27 cellular contexts compared by ENCODE assay signal in genomic region chr11:117502285-117502856, GRCh38.
DNase-seq lines count a peak whose midpoint lies in the region; ATAC-seq, FAIRE-seq and TF ChIP-seq lines count a peak whose summit lies in the region.
"Had no signal": no experiment of that assay in that cellular context is flagged by ENCODE, and none has a peak within 500 bp of the region (broad histone marks: within the 10 kb centered on the region; RNA-seq: fewer than 3 reads in every experiment).

No MANE protein-coding gene starts in this region.

- H3K27ac ChIP-seq in small intestine (ENCODE audit: low read depth in 1 of 2, low read length in 1 of 2) (no peak overlapping the region), tibial nerve (no peak overlapping the region)
- H3K27ac ChIP-seq: 22Rv1, BLaER1, PC-9, RWPE1 had no signal

- TF ChIP-seq EP300 in tibial nerve (IDR thresholded peaks at IDR 0.05): no peak

- H3K36me3 ChIP-seq in small intestine (ENCODE audit: control insufficient read depth in 2 of 2, insufficient read depth in 2 of 2, low read length in 2 of 2) (no peaks in the 10 kb centered on the region), tibial nerve (no peaks in the 10 kb centered on the region)
- H3K36me3 ChIP-seq: BLaER1 had no signal

- H3K4me1 Mint-ChIP-seq in brain: peaks cover 35% of the 10 kb centered on the region
- H3K4me1 Mint-ChIP-seq: CD4-positive, alpha-beta memory T cell had no signal

- H3K27me3 ChIP-seq in small intestine (ENCODE audit: control insufficient read depth in 2 of 2, insufficient read depth in 2 of 2, low read length in 2 of 2) (no peaks in the 10 kb centered on the region), tibial nerve (no peaks in the 10 kb centered on the region)
- H3K27me3 ChIP-seq: BLaER1 had no signal

- DNase-seq in DMS79 treated with DMSO at 0.1 percent for 48 hours (lab: John Stamatoyannopoulos, UW) (peak; percentile 79), DMS79 (lab: John Stamatoyannopoulos, UW) (no peak), mucosa of gallbladder (ENCODE audit: low spot score) (peak; percentile 14), small intestine (peak; percentile 56), tibial nerve (ENCODE audit: low spot score in 2 of 2) (no peak), SW 1271 (lab: John Stamatoyannopoulos, UW) (no peak)
- DNase-seq: ACHN; Caco-2; CD4-positive, alpha-beta memory T cell; DMS 273 treated with DMSO at 0.1 percent for 48 hours; H9; KG1; NCI-H1092; NCI-H146; NCI-H2029 treated with DMSO at 0.1 percent for 48 hours; NCI-H748 treated with DMSO at 0.1 percent for 48 hours; PC-9; SHP77 treated with DMSO at 0.1 percent for 48 hours; SK-N-SH had no signal

- no peak for ATAC-seq in HG02798 (IDR thresholded peaks at IDR 0.05; ENCODE audit: poor library complexity, unreplicated experiment)

- H3K36me3 Mint-ChIP-seq in brain: peaks cover 49% of the 10 kb centered on the region
- H3K36me3 Mint-ChIP-seq: CD4-positive, alpha-beta memory T cell had no signal

- 20 to 55% (median 32%) methylated on average over 20 of the region's 20 CpGs for WGBS in small intestine, 3 donors
- WGBS in tibial nerve, 2 donors: 49 to 52% methylated on average over 19 to 20 of the region's 20 CpGs

- peak overlapping the region in 3 of 5 experiments; percentile 35 to 60 (median 41) for H3K27ac Mint-ChIP-seq in brain
- H3K27ac Mint-ChIP-seq: CD4-positive, alpha-beta memory T cell had no signal

- H3K4me3 ChIP-seq in small intestine (ENCODE audit: low read depth in 1 of 2, low read length in 2 of 2) (no peak overlapping the region), tibial nerve (no peak overlapping the region)
- H3K4me3 ChIP-seq: BLaER1, PC-9 had no signal

- peaks cover 2% of the 10 kb centered on the region for H3K27me3 Mint-ChIP-seq in brain

- H3K9me3 Mint-ChIP-seq in brain: peaks cover 0 to 2% (median 0%) of the 10 kb centered on the region in 5 experiments
- H3K9me3 Mint-ChIP-seq: CD4-positive, alpha-beta memory T cell; H9 had no signal

- no peaks in the 10 kb centered on the region for H3K4me1 ChIP-seq in small intestine (ENCODE audit: control insufficient read depth in 2 of 2, insufficient read depth in 1 of 2, low read depth in 1 of 2, low read length in 1 of 2)
- H3K4me1 ChIP-seq in tibial nerve: no peaks in the 10 kb centered on the region
- H3K4me1 ChIP-seq: BLaER1, Caco-2 had no signal

- no peak overlapping the region for H3K4me3 Mint-ChIP-seq in brain
- H3K4me3 Mint-ChIP-seq: CD4-positive, alpha-beta memory T cell had no signal

- no peak for FAIRE-seq in small intestine (lab: Jason Lieb, UNC)
- FAIRE-seq: G401.6, GM12892, GM19239 had no signal

- H3K9me3 ChIP-seq in small intestine (ENCODE audit: control insufficient read depth, low read depth): no peaks in the 10 kb centered on the region
- H3K9me3 ChIP-seq in tibial nerve: no peaks in the 10 kb centered on the region
- H3K9me3 ChIP-seq: BLaER1, Caco-2, SK-N-SH had no signal

- no peak for TF ChIP-seq CTCF in brain (conservative IDR thresholded peaks at IDR 0.05)
- no peak for TF ChIP-seq CTCF in tibial nerve (IDR thresholded peaks at IDR 0.05)

- TF ChIP-seq POLR2A in tibial nerve (IDR thresholded peaks at IDR 0.05): no peak

Comparison
In these comparisons a context has a peak if more than half of its experiments do, and no peak if none do; other contexts are left out.
1. DNase-seq: peak in DMS79 treated with DMSO at 0.1 percent for 48 hours (single experiment), mucosa of gallbladder (single experiment) and small intestine (single experiment); none in DMS79 (single experiment), tibial nerve (0 of 2) and SW 1271 (0 of 2).